18 cellular contexts compared by ENCODE assay signal in the genomic region with DNA sequence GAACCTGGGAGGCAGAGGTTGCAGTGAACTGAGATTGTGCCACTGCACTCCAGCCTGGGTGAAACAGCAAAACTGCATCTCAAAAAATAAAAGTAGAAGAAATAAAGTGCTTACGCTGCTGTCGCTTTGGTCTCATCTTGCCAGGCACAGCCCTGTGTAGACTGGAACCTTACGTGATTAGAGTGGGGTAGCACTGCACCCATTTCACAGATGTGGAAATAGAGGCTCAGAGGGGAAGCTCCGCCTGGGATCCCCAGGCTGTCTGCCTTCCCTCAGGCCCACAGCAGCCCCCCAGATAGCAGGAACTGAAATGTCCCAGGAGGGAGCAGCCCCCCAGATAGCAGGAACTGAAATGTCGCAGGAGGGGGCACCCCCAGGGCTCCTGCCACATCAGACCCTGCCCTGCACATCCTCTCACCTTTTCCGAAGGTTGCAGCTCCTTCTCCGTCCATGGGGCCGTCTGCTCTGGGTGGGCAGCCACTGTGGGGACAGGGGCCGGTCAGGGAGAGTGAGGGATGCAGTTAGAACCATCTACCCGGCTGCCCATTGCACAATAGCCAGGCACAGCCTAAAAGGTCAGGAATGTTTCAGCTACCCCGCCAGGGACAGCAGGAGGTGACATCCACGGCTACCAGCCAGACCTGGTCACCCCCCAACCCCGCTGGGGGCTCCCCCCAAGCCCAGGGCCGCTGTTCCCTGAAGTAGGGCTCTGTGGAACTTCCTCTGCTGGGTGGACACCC. TPM values are rescaled to one million over a fixed set of nuclear protein-coding genes. Genes with fewer than 3 reads are reported as not detected.
DNase-seq lines count a peak whose midpoint lies in the region; TF ChIP-seq lines count a peak whose summit lies in the region.
"Had no signal": no experiment of that assay in that cellular context is flagged by ENCODE, and none has a peak within 500 bp of the region (broad histone marks: within the 10 kb centered on the region; RNA-seq: fewer than 3 reads in every experiment).

No MANE protein-coding gene starts in this region.

- H3K9ac ChIP-seq in OCI-LY3 (ENCODE audit: low read length) (peak overlapping the region; percentile 10; the same call in 1 of the 2 replicates), skeletal muscle tissue (ENCODE audit: low read depth in 1 of 3, low read length in 3 of 3) (peak overlapping the region; percentile 93 to 98 (median 98))
- H3K9ac ChIP-seq: neural progenitor cell had no signal

- H3K79me2 ChIP-seq in OCI-LY3 (ENCODE audit: low read length): no peaks in the 10 kb centered on the region

- H3K27me3 ChIP-seq in OCI-LY3 (ENCODE audit: low read depth, low read length) (peaks cover 4% of the 10 kb centered on the region), left ventricle myocardium inferior (ENCODE audit: low read depth) (peaks cover 28% of the 10 kb centered on the region), skeletal muscle tissue (ENCODE audit: control insufficient read depth in 3 of 3, insufficient read depth in 3 of 3, low read length in 3 of 3) (peaks cover 0 to 2% (median 0%) of the 10 kb centered on the region in 3 donors), tibial artery (peaks cover 0 to 40% of the 10 kb centered on the region in 2 donors)

- H3K9me3 ChIP-seq in OCI-LY3 (ENCODE audit: insufficient read depth, low read length): no peaks in the 10 kb centered on the region
- H3K9me3 ChIP-seq in left ventricle myocardium inferior (replicated peaks): no peaks in the 10 kb centered on the region
- no peaks in the 10 kb centered on the region for H3K9me3 ChIP-seq in skeletal muscle tissue (ENCODE audit: control insufficient read depth in 3 of 3, low read length in 3 of 3)
- no peaks in the 10 kb centered on the region for H3K9me3 ChIP-seq in tibial artery
- H3K9me3 ChIP-seq: prostate gland, thoracic aorta had no signal

- H3K4me1 ChIP-seq in OCI-LY3 (ENCODE audit: low read length): peaks cover 19% of the 10 kb centered on the region
- peaks cover 68% of the 10 kb centered on the region for H3K4me1 ChIP-seq in left ventricle myocardium inferior
- H3K4me1 ChIP-seq in skeletal muscle tissue (ENCODE audit: control insufficient read depth in 3 of 3, insufficient read depth in 3 of 3, low read length in 3 of 3): peaks cover 40 to 73% (median 57%) of the 10 kb centered on the region in 3 donors
- H3K4me1 ChIP-seq in tibial artery: peaks cover 0 to 16% (median 10%) of the 10 kb centered on the region in 4 donors
- H3K4me1 ChIP-seq: prostate gland had no signal

- DNase-seq in left ventricle myocardium inferior (no peak), tibial artery (no peak), middle frontal gyrus (ENCODE audit: extremely low spot score, low spot score) (no peak), mucosa of gallbladder (ENCODE audit: low spot score) (no peak)
- DNase-seq: activated CD4-positive, alpha-beta memory T cell treated with anti-CD3 and anti-CD28 coated beads, Interleukin-2, amount 10 ng/mL, durations not matched to agents 7 days and 5 days; activated naive CD4-positive, alpha-beta T cell treated with Interleukin-2 at 50 U/mL for 16 hours; central memory CD4-positive, alpha-beta T cell; KBM-7; left cardiac atrium; MV-4-11; NCI-H187 had no signal

- H3K36me3 ChIP-seq in OCI-LY3 (replicated peaks; ENCODE audit: low read depth, low read length): no peaks in the 10 kb centered on the region
- peaks cover 22% of the 10 kb centered on the region for H3K36me3 ChIP-seq in left ventricle myocardium inferior
- H3K36me3 ChIP-seq in skeletal muscle tissue (ENCODE audit: control insufficient read depth in 3 of 3, insufficient read depth in 3 of 3, low read length in 3 of 3): peaks cover 15 to 38% (median 20%) of the 10 kb centered on the region in 3 donors
- no peaks in the 10 kb centered on the region for H3K36me3 ChIP-seq in tibial artery
- H3K36me3 ChIP-seq: neural progenitor cell, prostate gland, thoracic aorta had no signal

- peak overlapping the region; percentile 22; the same call in 1 of the 2 replicates for H2AFZ ChIP-seq in OCI-LY3 (ENCODE audit: low read depth, low read length)
- H2AFZ ChIP-seq: neural progenitor cell had no signal

- 0 out of 2 replicates have a peak overlapping the region, but pooled peaks have one; percentile 3 for H3K27ac ChIP-seq in OCI-LY3 (ENCODE audit: low read length)
- H3K27ac ChIP-seq in left ventricle myocardium inferior (replicated peaks): peak overlapping the region; percentile 96
- H3K27ac ChIP-seq in skeletal muscle tissue (ENCODE audit: low read depth, low read length): peak overlapping the region; percentile 99
- no peak overlapping the region for H3K27ac ChIP-seq in tibial artery
- H3K27ac ChIP-seq: HL-60, neural progenitor cell, thoracic aorta had no signal

- H3K4me2 ChIP-seq in OCI-LY3 (ENCODE audit: low read length): peak overlapping the region; percentile 56
- H3K4me2 ChIP-seq: neural progenitor cell had no signal

- TF ChIP-seq CTCF in OCI-LY3 (IDR thresholded peaks at IDR 0.05; ENCODE audit: low read depth, low read length) (no peak), left ventricle myocardium inferior (IDR thresholded peaks at IDR 0.05; ENCODE audit: borderline replicate concordance) (no peak), tibial artery (IDR thresholded peaks at IDR 0.05) (no peak)

- no peaks in the 10 kb centered on the region for H4K20me1 ChIP-seq in OCI-LY3 (ENCODE audit: insufficient read depth, low read length)

- intact Hi-C loops in left ventricle myocardium inferior (cut with micrococcal nuclease): no loop called here
- intact Hi-C loops in tibial artery (cut with DNase I; ENCODE audit: low total_unique reads): no loop called here

- peak overlapping the region; percentile 25; the same call in 1 of the 2 replicates for H3K4me3 ChIP-seq in OCI-LY3 (ENCODE audit: low read length)
- peak overlapping the region; percentile 74 for H3K4me3 ChIP-seq in left ventricle myocardium inferior
- peak overlapping the region; percentile 64 to 90 (median 90) for H3K4me3 ChIP-seq in skeletal muscle tissue (ENCODE audit: low read length in 3 of 3)
- no peak overlapping the region for H3K4me3 ChIP-seq in tibial artery
- H3K4me3 ChIP-seq: neural progenitor cell, thoracic aorta had no signal

RNA-seq across cellular contexts. Expression of a gene that starts 1.9 kb away (rescaled TPM):
- total RNA-seq in left ventricle myocardium inferior: 162 TPM
- 15.7 TPM for total RNA-seq in skeletal muscle tissue
- 36.4 TPM for total RNA-seq in mucosa of gallbladder
- total RNA-seq: activated CD4-positive, alpha-beta memory T cell treated with anti-CD3 and anti-CD28 coated beads, Interleukin-2, amount 10 ng/mL, durations not matched to agents 7 days and 5 days had no signal

RNA-seq across cellular contexts. Expression of a gene that starts 18.7 kb away (rescaled TPM):
- total RNA-seq in left ventricle myocardium inferior (73.5 TPM), skeletal muscle tissue (2.1 TPM), mucosa of gallbladder (13.6 TPM)
- total RNA-seq: activated CD4-positive, alpha-beta memory T cell treated with anti-CD3 and anti-CD28 coated beads, Interleukin-2, amount 10 ng/mL, durations not matched to agents 7 days and 5 days; SK-MEL-5 had no signal

RNA-seq across cellular contexts. Expression of a gene that starts 23.5 kb away (rescaled TPM):
- total RNA-seq in left ventricle myocardium inferior (0.41 TPM), skeletal muscle tissue (0.52 TPM), mucosa of gallbladder (16.2 TPM)

RNA-seq across cellular contexts. Expression of a gene that starts 43.1 kb away (rescaled TPM):
- total RNA-seq in left ventricle myocardium inferior: 7.2 TPM
- 11.5 TPM for total RNA-seq in skeletal muscle tissue
- total RNA-seq in mucosa of gallbladder: 5.0 TPM
- total RNA-seq: activated CD4-positive, alpha-beta memory T cell treated with anti-CD3 and anti-CD28 coated beads, Interleukin-2, amount 10 ng/mL, durations not matched to agents 7 days and 5 days had no signal

RNA-seq across cellular contexts. Expression of a gene that starts 44.3 kb away (rescaled TPM):
- total RNA-seq in left ventricle myocardium inferior (22.8 TPM), skeletal muscle tissue (33.9 TPM), mucosa of gallbladder (54.4 TPM)

Comparison
In these comparisons a context has a peak if more than half of its experiments do, and no peak if none do; other contexts are left out.
1. H3K27ac ChIP-seq: peak in OCI-LY3 (single experiment), left ventricle myocardium inferior (single experiment) and skeletal muscle tissue (single experiment); none in tibial artery (0 of 2).
2. H3K4me3 ChIP-seq: peak in OCI-LY3 (single experiment), left ventricle myocardium inferior (single experiment) and skeletal muscle tissue (3 of 3); none in tibial artery (0 of 2).
3. RNA of a gene that starts 23.5 kb away (total RNA-seq): 16.2 TPM in mucosa of gallbladder (single experiment); 0.52 TPM in skeletal muscle tissue (single experiment) and 0.41 TPM in left ventricle myocardium inferior (single experiment); every median in the first group is over 10 times any median in the second.